Comparison of ENCODE assay signal across 9 cellular contexts in the genomic region with DNA sequence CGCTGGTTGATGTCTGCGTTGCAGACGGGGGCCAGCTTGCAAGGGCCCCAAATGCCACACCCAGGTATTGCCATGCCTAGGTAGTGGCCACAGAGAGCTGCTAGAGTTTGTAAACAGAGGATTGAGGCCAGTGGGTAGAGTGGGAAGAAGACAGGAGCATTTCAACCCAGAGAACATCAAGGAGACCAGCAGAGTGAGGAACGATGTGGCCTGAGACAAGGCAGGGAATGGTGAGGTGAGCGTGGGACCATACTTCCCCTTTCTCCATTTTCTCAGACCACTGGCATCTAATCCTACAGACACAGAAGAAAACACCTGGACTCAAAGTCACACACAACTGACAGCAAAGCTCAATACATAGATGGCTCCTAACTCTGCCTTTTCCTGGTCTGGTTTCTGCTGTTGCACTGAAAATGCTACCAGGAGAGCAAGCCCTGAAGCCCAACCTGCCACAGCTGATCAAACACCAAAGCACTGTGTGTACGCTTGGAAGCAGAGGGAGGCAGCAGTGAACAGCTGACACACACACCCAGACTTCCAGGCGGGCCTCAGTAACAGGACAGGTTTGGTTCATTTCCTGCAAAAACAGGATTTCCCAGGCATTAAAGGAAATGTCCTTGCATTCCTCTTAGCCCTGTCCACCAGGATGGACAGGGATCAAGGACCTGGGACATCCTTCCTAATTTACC. TPM values are rescaled to one million over a fixed set of nuclear protein-coding genes. Genes with fewer than 3 reads are reported as not detected.
DNase-seq lines count a peak whose midpoint lies in the region; ATAC-seq and TF ChIP-seq lines count a peak whose summit lies in the region.
"Had no signal": no experiment of that assay in that cellular context is flagged by ENCODE, and none has a peak within 500 bp of the region (broad histone marks: within the 10 kb centered on the region; RNA-seq: fewer than 3 reads in every experiment).

No MANE protein-coding gene starts in this region.

- H3K4me1 ChIP-seq in left ventricle myocardium inferior (peaks cover 60% of the 10 kb centered on the region), stomach smooth muscle (ENCODE audit: control insufficient read depth, insufficient read depth, low read length) (peaks cover 40% of the 10 kb centered on the region)
- H3K4me1 ChIP-seq: A549 had no signal

- TF ChIP-seq CTCF in left ventricle myocardium inferior (IDR thresholded peaks at IDR 0.05; ENCODE audit: borderline replicate concordance), result no peak

- no peak for ATAC-seq in HG02870 (IDR thresholded peaks at IDR 0.05; ENCODE audit: unreplicated experiment)
- no peak for ATAC-seq in GM18858 (IDR thresholded peaks at IDR 0.05; ENCODE audit: unreplicated experiment)

- no peaks in the 10 kb centered on the region for H3K36me3 ChIP-seq in left ventricle myocardium inferior
- H3K36me3 ChIP-seq in stomach smooth muscle (ENCODE audit: control insufficient read depth in 2 of 2, insufficient read depth in 2 of 2, low read length in 2 of 2), result no peaks in the 10 kb centered on the region

- no peaks in the 10 kb centered on the region for H3K9me3 ChIP-seq in left ventricle myocardium inferior (replicated peaks)
- no peaks in the 10 kb centered on the region for H3K9me3 ChIP-seq in stomach smooth muscle (ENCODE audit: control insufficient read depth in 2 of 2, low read length in 2 of 2)
- H3K9me3 ChIP-seq: A549 had no signal

- peak overlapping the region; percentile 76 for H3K4me3 ChIP-seq in left ventricle myocardium inferior
- H3K4me3 ChIP-seq in stomach smooth muscle (ENCODE audit: low read length in 2 of 2), result peak overlapping the region in 1 of 2 donors; percentile 79

- peak; percentile 44 for DNase-seq in SIG-M5 treated with dmso at 0.1 percent for 504 hours (lab: John Stamatoyannopoulos, UW; ENCODE audit: unreplicated experiment)
- no peak for DNase-seq in SIG-M5 (lab: John Stamatoyannopoulos, UW)
- DNase-seq in NCI-H748 (lab: John Stamatoyannopoulos, UW; ENCODE audit: unreplicated experiment), result peak; percentile 88
- DNase-seq in left ventricle myocardium inferior, result no peak
- no peak for DNase-seq in NOMO-1 treated with dmso at 0.1 percent for 144 hours (lab: John Stamatoyannopoulos, UW; ENCODE audit: unreplicated experiment)

- H3K27ac ChIP-seq in left ventricle myocardium inferior (replicated peaks) (peak overlapping the region; percentile 72), stomach smooth muscle (ENCODE audit: low read length) (peak overlapping the region; percentile 11)
- H3K27ac ChIP-seq: A549 had no signal

- H3K9ac ChIP-seq in stomach smooth muscle (ENCODE audit: low read length in 2 of 2), result peak overlapping the region in 1 of 2 donors; percentile 47

- no peaks in the 10 kb centered on the region for H3K27me3 ChIP-seq in left ventricle myocardium inferior (ENCODE audit: low read depth)
- H3K27me3 ChIP-seq in stomach smooth muscle (ENCODE audit: control insufficient read depth in 1 of 2, insufficient read depth in 2 of 2, low read length in 2 of 2), result no peaks in the 10 kb centered on the region

- intact Hi-C loops in left ventricle myocardium inferior (cut with micrococcal nuclease), result no loop called here

RNA-seq across cellular contexts. Expression of a gene that starts 1.6 kb away (rescaled TPM):
- total RNA-seq in left ventricle myocardium inferior, result 17.1 TPM

Comparison
In these comparisons a context has a peak if more than half of its experiments do, and no peak if none do; other contexts are left out.
1. DNase-seq: peak in SIG-M5 treated with dmso at 0.1 percent for 504 hours (single experiment) and NCI-H748 (single experiment); none in SIG-M5 (single experiment), left ventricle myocardium inferior (single experiment) and NOMO-1 treated with dmso at 0.1 percent for 144 hours (single experiment).